Comparison of ENCODE assay signal across 15 cellular contexts in genomic region chrX:15438332-15438731, GRCh38. TPM values are rescaled to one million over a fixed set of nuclear protein-coding genes. Genes with fewer than 3 reads are reported as not detected.
DNase-seq lines count a peak whose midpoint lies in the region; ATAC-seq and TF ChIP-seq lines count a peak whose summit lies in the region.
"Had no signal": no experiment of that assay in that cellular context is flagged by ENCODE, and none has a peak within 500 bp of the region (broad histone marks: within the 10 kb centered on the region; RNA-seq: fewer than 3 reads in every experiment).

No MANE protein-coding gene starts in this region.

- H3K9me3 Mint-ChIP-seq in activated T-cell treated with anti-CD3 and anti-CD28 coated beads, Interleukin-2, amount 50 U/mL, for 72 hours, result peaks cover 0 to 2% of the 10 kb centered on the region in 2 donors
- H3K9me3 Mint-ChIP-seq: CD8-positive, alpha-beta memory T cell had no signal

- peak; percentile 91 for ATAC-seq in GM18867 (IDR thresholded peaks at IDR 0.05; ENCODE audit: unreplicated experiment)
- ATAC-seq in GM21528 (IDR thresholded peaks at IDR 0.05; ENCODE audit: low FRiP score, unreplicated experiment), result peak; percentile 64
- ATAC-seq in HG03175 (IDR thresholded peaks at IDR 0.05; ENCODE audit: unreplicated experiment), result peak; percentile 77
- peak; percentile 22 for ATAC-seq in left lung
- ATAC-seq in activated T-cell treated with anti-CD3 and anti-CD28 coated beads, Interleukin-2, amount 50 U/mL, for 72 hours (replicated peaks in 1 of 2), result no peak
- no peak for ATAC-seq in Right ventricle myocardium superior (ENCODE audit: poor library complexity)
- ATAC-seq: stimulated activated naive CD8-positive, alpha-beta T cell treated with anti-CD3 and anti-CD28 coated beads, Interleukin-15, Interleukin-2, amounts not matched to agents 100 U/mL and 50 U/mL, for 24 hours had no signal

- intact Hi-C loops in left lung (cut with DNase I), result no loop called here
- intact Hi-C loops in Right ventricle myocardium superior (cut with DNase I), result no loop called here

- peaks cover 0 to 2% of the 10 kb centered on the region in 2 donors for H3K36me3 Mint-ChIP-seq in activated T-cell treated with anti-CD3 and anti-CD28 coated beads, Interleukin-2, amount 50 U/mL, for 72 hours (ENCODE audit: insufficient read depth in 2 of 2)
- H3K36me3 Mint-ChIP-seq: activated naive CD8-positive, alpha-beta T cell; CD8-positive, alpha-beta memory T cell had no signal

- no peak overlapping the region for H3K27ac ChIP-seq in left lung
- H3K27ac ChIP-seq: PC-9 had no signal

- DNase-seq in left lung, result no peak
- no peak for DNase-seq in T-helper 2 cell
- DNase-seq in activated T-cell treated with anti-CD3 and anti-CD28 coated beads, Interleukin-2, amount 50 U/mL, for 72 hours, result no peak
- DNase-seq in activated T-cell treated with anti-CD3 and anti-CD28 coated beads for 4 hours, result no peak
- DNase-seq in Right ventricle myocardium superior, result no peak
- DNase-seq: CD8-positive, alpha-beta memory T cell; NCI-H2029 treated with DMSO at 0.1 percent for 48 hours; PC-9; stimulated activated CD4-positive, alpha-beta T cell treated with anti-CD3 and anti-CD28 coated beads, Interleukin-1b, Interleukin-23, amount 100 ng/mL, for 48 hours; stimulated activated naive CD8-positive, alpha-beta T cell treated with anti-CD3 and anti-CD28 coated beads, Interleukin-15, Interleukin-2, amounts not matched to agents 100 U/mL and 50 U/mL, for 24 hours had no signal

- H3K27me3 Mint-ChIP-seq in activated T-cell treated with anti-CD3 and anti-CD28 coated beads, Interleukin-2, amount 50 U/mL, for 72 hours (ENCODE audit: low read depth), result peaks cover 48% of the 10 kb centered on the region

- H3K27me3 ChIP-seq in left lung, result no peaks in the 10 kb centered on the region

- no peak overlapping the region for H3K27ac Mint-ChIP-seq in activated T-cell treated with anti-CD3 and anti-CD28 coated beads, Interleukin-2, amount 50 U/mL, for 72 hours
- H3K27ac Mint-ChIP-seq: activated naive CD8-positive, alpha-beta T cell; CD8-positive, alpha-beta memory T cell had no signal

- no peaks in the 10 kb centered on the region for H3K4me1 Mint-ChIP-seq in activated T-cell treated with anti-CD3 and anti-CD28 coated beads, Interleukin-2, amount 50 U/mL, for 72 hours (ENCODE audit: low read depth)
- H3K4me1 Mint-ChIP-seq: CD8-positive, alpha-beta memory T cell had no signal

- H3K9me3 ChIP-seq in left lung, result no peaks in the 10 kb centered on the region

- H3K4me1 ChIP-seq in left lung, result peaks cover 0 to 7% of the 10 kb centered on the region in 2 donors

- no peak overlapping the region for H3K4me3 ChIP-seq in left lung
- H3K4me3 ChIP-seq: PC-9 had no signal

- H3K4me3 Mint-ChIP-seq in activated T-cell treated with anti-CD3 and anti-CD28 coated beads, Interleukin-2, amount 50 U/mL, for 72 hours, result no peak overlapping the region
- H3K4me3 Mint-ChIP-seq: activated naive CD8-positive, alpha-beta T cell; CD8-positive, alpha-beta memory T cell had no signal

- no peak for TF ChIP-seq CTCF in left lung (IDR thresholded peaks at IDR 0.05)

- H3K36me3 ChIP-seq in left lung, result no peaks in the 10 kb centered on the region

RNA-seq across cellular contexts. Expression of gene VEGFD, which starts 54.1 kb away (rescaled TPM):
- total RNA-seq in left lung (10 to 100 TPM in 1 of 2 donors, 1 to 10 TPM in 1; 6.2 to 20.1 TPM), Right ventricle myocardium superior (23.7 TPM)
- total RNA-seq in activated T-cell treated with anti-CD3 and anti-CD28 coated beads, Interleukin-2, amount 50 U/mL, for 72 hours, result not detected
- total RNA-seq: activated CD8-positive, alpha-beta memory T cell treated with anti-CD3 and anti-CD28 coated beads for 36 hours; CD8-positive, alpha-beta memory T cell had no signal

RNA-seq across cellular contexts. Expression of gene PIR, which starts 54.8 kb away (rescaled TPM):
- total RNA-seq in left lung (10 to 100 TPM; 16.5 to 32.7 TPM), Right ventricle myocardium superior (10.8 TPM)
- total RNA-seq in activated T-cell treated with anti-CD3 and anti-CD28 coated beads, Interleukin-2, amount 50 U/mL, for 72 hours, result under 1 TPM; 0.46 to 0.86 TPM

Comparison
In these comparisons a context has a peak if more than half of its experiments do, and no peak if none do; other contexts are left out.
1. ATAC-seq: peak in GM18867 (single experiment), GM21528 (single experiment), HG03175 (single experiment) and left lung (single experiment); none in activated T-cell treated with anti-CD3 and anti-CD28 coated beads, Interleukin-2, amount 50 U/mL, for 72 hours (0 of 2) and Right ventricle myocardium superior (single experiment).
2. RNA of gene VEGFD, which starts 54.1 kb away (total RNA-seq): 23.7 TPM in Right ventricle myocardium superior (single experiment) and 6.2 to 20.1 TPM in left lung; not detected in activated T-cell treated with anti-CD3 and anti-CD28 coated beads, Interleukin-2, amount 50 U/mL, for 72 hours; every median in the first group is over 4 times any median in the second.